ENCODE assay signal across 18 cellular contexts in genomic region chr2:112272669-112273068, GRCh38. TPM values are rescaled to one million over a fixed set of nuclear protein-coding genes. Genes with fewer than 3 reads are reported as not detected.
DNase-seq lines count a peak whose midpoint lies in the region; ATAC-seq, FAIRE-seq and TF ChIP-seq lines count a peak whose summit lies in the region.
"Had no signal": no experiment of that assay in that cellular context is flagged by ENCODE, and none has a peak within 500 bp of the region (broad histone marks: within the 10 kb centered on the region; RNA-seq: fewer than 3 reads in every experiment).

No MANE protein-coding gene starts in this region.

- H3K36me3 ChIP-seq in trophoblast cell (ENCODE audit: control insufficient read depth in 1 of 2, insufficient read depth in 2 of 2, low read length in 2 of 2), result no peaks in the 10 kb centered on the region
- no peaks in the 10 kb centered on the region for H3K36me3 ChIP-seq in SJCRH30
- H3K36me3 ChIP-seq: HAP-1, Peyer's patch had no signal

- H3K9me3 ChIP-seq in trophoblast cell (ENCODE audit: insufficient read depth, low read depth, low read length), result no peaks in the 10 kb centered on the region
- H3K9me3 ChIP-seq in SJCRH30 (replicated peaks), result 0 out of 2 replicates have a peak, but pooled peaks cover 3% of the 10 kb centered on the region
- H3K9me3 ChIP-seq: A549, Caco-2, HAP-1, Peyer's patch had no signal

- H3K4me3 Mint-ChIP-seq in activated naive CD4-positive, alpha-beta T cell treated with anti-CD3 and anti-CD28 coated beads, Interleukin-2, amount 50 U/mL, for 24 hours, result no peak overlapping the region
- H3K4me3 Mint-ChIP-seq in glutamatergic neuron (ENCODE audit: unreplicated experiment), result peak overlapping the region; percentile 63

- H3K23ac ChIP-seq in trophoblast cell (ENCODE audit: low read length), result no peak overlapping the region

- no peaks in the 10 kb centered on the region for H3K27me3 Mint-ChIP-seq in activated naive CD4-positive, alpha-beta T cell treated with anti-CD3 and anti-CD28 coated beads, Interleukin-2, amount 50 U/mL, for 24 hours
- no peaks in the 10 kb centered on the region for H3K27me3 Mint-ChIP-seq in glutamatergic neuron (ENCODE audit: unreplicated experiment)

- peak overlapping the region; percentile 88 for H3K27ac Mint-ChIP-seq in activated naive CD4-positive, alpha-beta T cell treated with anti-CD3 and anti-CD28 coated beads, Interleukin-2, amount 50 U/mL, for 24 hours
- H3K27ac Mint-ChIP-seq in activated naive CD4-positive, alpha-beta T cell treated with anti-CD3 and anti-CD28 coated beads, Interleukin-2, amount 50 U/mL, for 72 hours, result no peak overlapping the region
- H3K27ac Mint-ChIP-seq in glutamatergic neuron (ENCODE audit: unreplicated experiment), result no peak overlapping the region

- H2BK5ac ChIP-seq in trophoblast cell (ENCODE audit: low read depth, low read length, poor library complexity), result no peak overlapping the region

- H3K27ac ChIP-seq in trophoblast cell (ENCODE audit: low read depth, low read length) (no peak overlapping the region), SJCRH30 (no peak overlapping the region)
- H3K27ac ChIP-seq: A549, C4-2B, Peyer's patch had no signal

- no peaks in the 10 kb centered on the region for H3K4me1 ChIP-seq in trophoblast cell (ENCODE audit: control insufficient read depth in 1 of 2, insufficient read depth in 2 of 2, low read length in 2 of 2)
- H3K4me1 ChIP-seq in SJCRH30, result 0 out of 2 replicates have a peak, but pooled peaks cover 2% of the 10 kb centered on the region
- H3K4me1 ChIP-seq: Caco-2 had no signal

- H2AFZ ChIP-seq in trophoblast cell (ENCODE audit: insufficient read depth, low read length, poor library complexity), result no peak overlapping the region

- H3K36me3 Mint-ChIP-seq in activated naive CD4-positive, alpha-beta T cell treated with anti-CD3 and anti-CD28 coated beads, Interleukin-2, amount 50 U/mL, for 24 hours, result no peaks in the 10 kb centered on the region
- H3K36me3 Mint-ChIP-seq in activated naive CD4-positive, alpha-beta T cell treated with anti-CD3 and anti-CD28 coated beads, Interleukin-2, amount 50 U/mL, for 72 hours, result peaks cover 8 to 9% of the 10 kb centered on the region in 2 donors
- H3K36me3 Mint-ChIP-seq in glutamatergic neuron (ENCODE audit: unreplicated experiment), result peaks cover 7% of the 10 kb centered on the region

- peaks cover 8% of the 10 kb centered on the region for H3K79me1 ChIP-seq in trophoblast cell (ENCODE audit: low read length)

- H3K4me2 ChIP-seq in trophoblast cell (ENCODE audit: low read length), result no peak overlapping the region
- H3K4me2 ChIP-seq: A549 had no signal

- no peak overlapping the region for H4K91ac ChIP-seq in trophoblast cell (ENCODE audit: low read depth, low read length)

- no peak overlapping the region for H2AK5ac ChIP-seq in trophoblast cell (ENCODE audit: low read length)

- no peak overlapping the region for H2BK12ac ChIP-seq in trophoblast cell (ENCODE audit: low read length)

- H3K18ac ChIP-seq in trophoblast cell (ENCODE audit: low read length), result no peak overlapping the region

- H3K4me1 Mint-ChIP-seq in activated naive CD4-positive, alpha-beta T cell treated with anti-CD3 and anti-CD28 coated beads, Interleukin-2, amount 50 U/mL, for 24 hours, result peaks cover 12% of the 10 kb centered on the region
- H3K4me1 Mint-ChIP-seq in glutamatergic neuron (ENCODE audit: low read depth, unreplicated experiment), result peaks cover 2% of the 10 kb centered on the region

- H3K9me3 Mint-ChIP-seq in activated naive CD4-positive, alpha-beta T cell treated with anti-CD3 and anti-CD28 coated beads, Interleukin-2, amount 50 U/mL, for 24 hours, result peaks cover 7% of the 10 kb centered on the region
- peaks cover 4 to 7% of the 10 kb centered on the region in 2 donors for H3K9me3 Mint-ChIP-seq in activated naive CD4-positive, alpha-beta T cell treated with anti-CD3 and anti-CD28 coated beads, Interleukin-2, amount 50 U/mL, for 72 hours
- no peaks in the 10 kb centered on the region for H3K9me3 Mint-ChIP-seq in glutamatergic neuron (ENCODE audit: unreplicated experiment)

- TF ChIP-seq CTCF in glutamatergic neuron (IDR thresholded peaks at IDR 0.05; ENCODE audit: partially characterized antibody, unreplicated experiment), result no peak

- H3K14ac ChIP-seq in trophoblast cell (ENCODE audit: low read length), result no peak overlapping the region

- H3K27me3 ChIP-seq in trophoblast cell (ENCODE audit: insufficient read depth, low read length) (no peaks in the 10 kb centered on the region), SJCRH30 (no peaks in the 10 kb centered on the region)
- H3K27me3 ChIP-seq: Peyer's patch had no signal

- no peak for DNase-seq in activated naive CD4-positive, alpha-beta T cell treated with anti-CD3 and anti-CD28 coated beads, Interleukin-2, amount 50 U/mL, for 72 hours (ENCODE audit: low spot score in 2 of 2)
- DNase-seq in SK-N-DZ (ENCODE audit: low spot score) (peak; percentile 34), glutamatergic neuron (no peak), trophoblast cell (peak; percentile 9 to 72), H54 (ENCODE audit: insufficient read length, low spot score) (no peak), GDM1 (lab: John Stamatoyannopoulos, UW) (no peak), SJCRH30 (no peak)
- DNase-seq: Caco-2, MV-4-11, NCI-H1436, NCI-H2081, NCI-H226, Peyer's patch, SHP77 treated with DMSO at 0.1 percent for 48 hours had no signal

- no peak overlapping the region for H2BK120ac ChIP-seq in trophoblast cell (ENCODE audit: insufficient read depth, low read length, poor library complexity)

- ATAC-seq in activated naive CD4-positive, alpha-beta T cell treated with anti-CD3 and anti-CD28 coated beads, Interleukin-2, amount 50 U/mL, for 72 hours, result no peak
- ATAC-seq: A549 had no signal

- H3K4me3 ChIP-seq in trophoblast cell (ENCODE audit: low read depth, low read length) (no peak overlapping the region), SJCRH30 (no peak overlapping the region)
- H3K4me3 ChIP-seq: A549, HAP-1, Peyer's patch had no signal

- no peak overlapping the region for H3K4ac ChIP-seq in trophoblast cell (ENCODE audit: low read depth, low read length)

- no peak overlapping the region for H3K9ac ChIP-seq in trophoblast cell (ENCODE audit: low read length)

- FAIRE-seq in H54 (lab: Jason Lieb, UNC), result no peak
- FAIRE-seq: A549 had no signal

- TF ChIP-seq POLR2A in H54 (IDR thresholded peaks at IDR 0.05; ENCODE audit: low read depth, low read length), result no peak

- no peak overlapping the region for H4K8ac ChIP-seq in trophoblast cell (ENCODE audit: low read depth, low read length)

- WGBS in trophoblast cell (ENCODE audit: extremely low coverage, insufficient coverage, insufficient read length), result no CpG with 5 or more reads among the region's 5 CpGs

- H3K79me2 ChIP-seq in trophoblast cell (ENCODE audit: control insufficient read depth, insufficient read depth, low read length, poor library complexity), result peaks cover 4% of the 10 kb centered on the region

- no peak overlapping the region for H4K12ac ChIP-seq in trophoblast cell (ENCODE audit: low read depth, low read length)

RNA-seq across cellular contexts. Expression of gene ZC3H6, which starts 2.7 kb away (rescaled TPM):
- 10 to 100 TPM; 11.1 to 13.8 TPM for total RNA-seq in activated naive CD4-positive, alpha-beta T cell treated with anti-CD3 and anti-CD28 coated beads, Interleukin-2, amount 50 U/mL, for 72 hours
- 3.3 and 3.5 TPM in 2 replicates for polyA plus RNA-seq in SK-N-DZ (2014; cell fraction: cytosol; rRNA removed)
- 2.5 and 3.5 TPM in 2 replicates for polyA plus RNA-seq in SK-N-DZ (2014; cell fraction: nucleus; rRNA removed)
- total RNA-seq in glutamatergic neuron (ENCODE audit: unreplicated experiment), result 14.0 TPM
- 4.4 and 5.2 TPM in 2 replicates for polyA plus RNA-seq in trophoblast cell (2013)
- total RNA-seq in SJCRH30 (2014; rRNA removed; shearing (Covaris generic)), result 1.4 and 1.6 TPM in 2 replicates

RNA-seq across cellular contexts. Expression of gene ZC3H8, which starts 17.8 kb away (rescaled TPM):
- total RNA-seq in activated naive CD4-positive, alpha-beta T cell treated with anti-CD3 and anti-CD28 coated beads, Interleukin-2, amount 50 U/mL, for 72 hours, result 10 to 100 TPM; 23.7 to 44.1 TPM
- 13.8 and 14.7 TPM in 2 replicates for polyA plus RNA-seq in SK-N-DZ (2014; cell fraction: cytosol; rRNA removed)
- polyA plus RNA-seq in SK-N-DZ (2014; cell fraction: nucleus; rRNA removed), result 19.4 and 68.7 TPM in 2 replicates
- total RNA-seq in glutamatergic neuron (ENCODE audit: unreplicated experiment), result 13.1 TPM
- polyA plus RNA-seq in trophoblast cell (2013), result 11.4 and 12.5 TPM in 2 replicates
- total RNA-seq in SJCRH30 (2014; rRNA removed; shearing (Covaris generic)), result 23.4 and 24.1 TPM in 2 replicates

Comparison
In these comparisons a context has a peak if more than half of its experiments do, and no peak if none do; other contexts are left out.
1. DNase-seq: peak in SK-N-DZ (single experiment) and trophoblast cell (2 of 2); none in activated naive CD4-positive, alpha-beta T cell treated with anti-CD3 and anti-CD28 coated beads, Interleukin-2, amount 50 U/mL, for 72 hours (0 of 2), glutamatergic neuron (single experiment), H54 (single experiment), GDM1 (single experiment) and SJCRH30 (0 of 2).